13 cellular contexts compared by ENCODE assay signal in genomic region chr2:47785986-47786385, GRCh38. TPM values are rescaled to one million over a fixed set of nuclear protein-coding genes. Genes with fewer than 3 reads are reported as not detected.
DNase-seq lines count a peak whose midpoint lies in the region; ATAC-seq, FAIRE-seq and TF ChIP-seq lines count a peak whose summit lies in the region.
"Had no signal": no experiment of that assay in that cellular context is flagged by ENCODE, and none has a peak within 500 bp of the region (broad histone marks: within the 10 kb centered on the region; RNA-seq: fewer than 3 reads in every experiment).

No MANE protein-coding gene starts in this region.

- CTCF ChIA-PET in CD4-positive, alpha-beta T cell (lab: Charles Lee) = no interaction called here
- CTCF ChIA-PET in T-cell (lab: Charles Lee) = no interaction called here

- H2AFZ ChIP-seq in hepatocyte = no peak overlapping the region
- H2AFZ ChIP-seq: parathyroid adenoma had no signal

- DNase-seq in CD4-positive, alpha-beta T cell = no peak
- DNase-seq in HFFc6 (no peak), T-cell (no peak), hepatocyte (ENCODE audit: low spot score) (no peak), right atrium auricular region (ENCODE audit: low spot score) (no peak), kidney (no peak)
- no peak for DNase-seq in stimulated activated CD8-positive, alpha-beta memory T cell treated with anti-CD3 and anti-CD28 coated beads, Interleukin-4, amount 100 ng/mL, for 48 hours
- DNase-seq: NCI-H2081 treated with DMSO at 0.1 percent for 48 hours had no signal

- no peak for TF ChIP-seq CTCF in CD4-positive, alpha-beta T cell (IDR thresholded peaks at IDR 0.05)
- TF ChIP-seq CTCF in HFFc6 (IDR thresholded peaks at IDR 0.05) (no peak), hepatocyte (IDR thresholded peaks at IDR 0.05; ENCODE audit: poor library complexity) (no peak), right atrium auricular region (IDR thresholded peaks at IDR 0.05) (no peak), kidney (IDR thresholded peaks at IDR 0.05; ENCODE audit: borderline replicate concordance, extremely low read depth, insufficient read depth) (no peak)

- H4K20me1 ChIP-seq in hepatocyte (ENCODE audit: insufficient read depth, poor library complexity, severe bottlenecking) = peaks cover 62% of the 10 kb centered on the region

- H3K27ac Mint-ChIP-seq in CD4-positive, alpha-beta T cell = peak overlapping the region; percentile 86
- no peak overlapping the region for H3K27ac Mint-ChIP-seq in HFFc6
- peak overlapping the region in 1 of 2 donors; percentile 6 for H3K27ac Mint-ChIP-seq in T-cell

- 59% methylated on average over 7 of the region's 7 CpGs for WGBS in hepatocyte (ENCODE audit: low lambda C conversion rate, missing lambda C conversion rate)

- POLR2A ChIA-PET in CD4-positive, alpha-beta T cell (lab: Charles Lee) = no interaction called here
- POLR2A ChIA-PET in T-cell (lab: Charles Lee) = interaction anchor here in 1 of 2 donors (0.6 to 0.7 kb wide), 2 partner anchors 487 to 664 kb away, joined by 3 to 4 read pairs; no protein-coding TSS in a partner anchor

- H3K27me3 Mint-ChIP-seq in CD4-positive, alpha-beta T cell = no peaks in the 10 kb centered on the region
- H3K27me3 Mint-ChIP-seq in HFFc6 (ENCODE audit: insufficient read depth) = no peaks in the 10 kb centered on the region; the same call in none of the 2 replicates
- H3K27me3 Mint-ChIP-seq in T-cell = no peaks in the 10 kb centered on the region

- H3K4me1 ChIP-seq in hepatocyte (ENCODE audit: insufficient read depth) = peaks cover 15% of the 10 kb centered on the region
- H3K4me1 ChIP-seq in right atrium auricular region = peaks cover 0 to 18% of the 10 kb centered on the region in 2 donors
- H3K4me1 ChIP-seq in kidney (ENCODE audit: control insufficient read depth in 1 of 2, insufficient read depth in 1 of 2, low read depth in 1 of 2, low read length in 2 of 2) = peaks cover 4 to 7% of the 10 kb centered on the region in 2 donors

- no peaks in the 10 kb centered on the region for H3K9me2 ChIP-seq in hepatocyte (replicated peaks; ENCODE audit: insufficient read depth)

- peaks cover 72% of the 10 kb centered on the region for H3K79me2 ChIP-seq in hepatocyte

- no peak for FAIRE-seq in kidney (lab: Jason Lieb, UNC)
- FAIRE-seq: bronchial epithelial cell, G401.6 had no signal

- ATAC-seq in CD4-positive, alpha-beta T cell (ENCODE audit: poor library complexity) = no peak
- no peak for ATAC-seq in T-cell (replicated peaks in 1 of 4)
- no peak for ATAC-seq in SK-N-SH treated with all-trans-retinoic acid at 6 μM for 48 hours

- H3K4me3 Mint-ChIP-seq in CD4-positive, alpha-beta T cell = peak overlapping the region; percentile 70
- H3K4me3 Mint-ChIP-seq in HFFc6 = peak overlapping the region; percentile 12
- peak overlapping the region; percentile 0 to 86 (median 10) for H3K4me3 Mint-ChIP-seq in T-cell

- no peaks in the 10 kb centered on the region for H3K27me3 ChIP-seq in CD4-positive, alpha-beta T cell (ENCODE audit: control insufficient read depth, insufficient read depth, low read length)
- H3K27me3 ChIP-seq in hepatocyte (no peaks in the 10 kb centered on the region), right atrium auricular region (no peaks in the 10 kb centered on the region)

- H3K36me3 Mint-ChIP-seq in CD4-positive, alpha-beta T cell (ENCODE audit: low read depth) = peaks cover 10% of the 10 kb centered on the region
- H3K36me3 Mint-ChIP-seq in HFFc6 (ENCODE audit: low read depth) (peaks cover 17% of the 10 kb centered on the region), T-cell (peaks cover 6% of the 10 kb centered on the region)

- H3K36me3 ChIP-seq in hepatocyte (replicated peaks; ENCODE audit: insufficient read depth, low read depth) (no peaks in the 10 kb centered on the region), right atrium auricular region (no peaks in the 10 kb centered on the region), kidney (ENCODE audit: control insufficient read depth in 1 of 2, insufficient read depth in 2 of 2, low read length in 2 of 2) (no peaks in the 10 kb centered on the region)

- H3K9me3 Mint-ChIP-seq in CD4-positive, alpha-beta T cell = no peaks in the 10 kb centered on the region
- no peaks in the 10 kb centered on the region for H3K9me3 Mint-ChIP-seq in HFFc6
- H3K9me3 Mint-ChIP-seq in T-cell = no peaks in the 10 kb centered on the region

- no peak overlapping the region for H3K9ac ChIP-seq in kidney (ENCODE audit: low read length in 2 of 2)
- H3K9ac ChIP-seq: parathyroid adenoma had no signal

- H3K9me3 ChIP-seq in CD4-positive, alpha-beta T cell (ENCODE audit: control insufficient read depth, low read length) = no peaks in the 10 kb centered on the region
- H3K9me3 ChIP-seq in hepatocyte (ENCODE audit: low read depth) = no peaks in the 10 kb centered on the region
- H3K9me3 ChIP-seq in right atrium auricular region = no peaks in the 10 kb centered on the region
- no peaks in the 10 kb centered on the region for H3K9me3 ChIP-seq in kidney (ENCODE audit: control insufficient read depth in 1 of 2, low read length in 2 of 2)

- peaks cover 33% of the 10 kb centered on the region for H3K4me1 Mint-ChIP-seq in CD4-positive, alpha-beta T cell (ENCODE audit: low read depth)
- H3K4me1 Mint-ChIP-seq in HFFc6 (ENCODE audit: low read depth) = peaks cover 14% of the 10 kb centered on the region
- H3K4me1 Mint-ChIP-seq in T-cell = peaks cover 29 to 41% (median 34%) of the 10 kb centered on the region in 3 donors

- peak overlapping the region; percentile 97 for H3K4me2 ChIP-seq in hepatocyte

- intact Hi-C loops in CD4-positive, alpha-beta T cell (cut with DNase I, micrococcal nuclease) = no loop called here
- intact Hi-C loops in kidney (cut with DNase I) = no loop called here

- H3K4me3 ChIP-seq in hepatocyte (no peak overlapping the region), right atrium auricular region (no peak overlapping the region), kidney (ENCODE audit: low read length in 2 of 2) (no peak overlapping the region)

- H3K27ac ChIP-seq in CD4-positive, alpha-beta T cell (ENCODE audit: low read depth, low read length) = no peak overlapping the region
- peak overlapping the region; percentile 97 for H3K27ac ChIP-seq in hepatocyte
- no peak overlapping the region for H3K27ac ChIP-seq in right atrium auricular region
- no peak overlapping the region for H3K27ac ChIP-seq in kidney (ENCODE audit: low read depth in 2 of 2, low read length in 2 of 2)
- H3K27ac ChIP-seq: parathyroid adenoma, VCaP had no signal

TF ChIP-seq in SK-N-SH treated with all-trans-retinoic acid at 6 μM for 48 hours, 23 proteins besides CTCF, POLR2A, EP300 and RAD21:
- TF ChIP-seq TCF4 (CRISPR knock-in tag; IDR thresholded peaks at IDR 0.05; ENCODE audit: borderline replicate concordance) (no peak), ZFP30 (CRISPR knock-in tag; IDR thresholded peaks at IDR 0.05) (no peak)
TF ChIP-seq in SK-N-SH treated with all-trans-retinoic acid at 6 μM for 48 hours: peak in this region for 0.

RNA-seq across cellular contexts. Expression of gene MSH6, which starts 3.0 kb away (rescaled TPM):
- 10 to 100 TPM; 37.3 to 38.5 TPM for total RNA-seq in CD4-positive, alpha-beta T cell
- 10 to 100 TPM; 47.6 to 62.1 (median 57.3) TPM for total RNA-seq in HFFc6 (2021; fragmentation: NEBNext Ultra II Directional; extraction: Animal tissue kit (Norgen Biotek cat#: 25700))
- total RNA-seq in T-cell (10 to 100 TPM; 32.6 to 46.0 (median 43.8) TPM), hepatocyte (59.4 and 82.7 TPM in 2 replicates), right atrium auricular region (10 to 100 TPM; 17.0 to 22.3 TPM), kidney (32.8 TPM)
- polyA plus RNA-seq in hepatocyte (50.2 and 50.6 TPM in 2 replicates), kidney (ENCODE audit: insufficient read depth, low read depth, low replicate concordance) (13.3 TPM)

Comparison
In these comparisons a context has a peak if more than half of its experiments do, and no peak if none do; other contexts are left out.
1. H3K4me3 Mint-ChIP-seq: peak in every context shown above with its lines; median percentile 70 in CD4-positive, alpha-beta T cell; 12 in HFFc6; 10 in T-cell.